Comparison of ENCODE assay signal across 14 cellular contexts in genomic region chr2:217880490-217880889, GRCh38.
DNase-seq lines count a peak whose midpoint lies in the region; ATAC-seq and TF ChIP-seq lines count a peak whose summit lies in the region.
"Had no signal": no experiment of that assay in that cellular context is flagged by ENCODE, and none has a peak within 500 bp of the region (broad histone marks: within the 10 kb centered on the region; RNA-seq: fewer than 3 reads in every experiment).

No MANE protein-coding gene starts in this region.

- H3K36me3 Mint-ChIP-seq in T-helper 17 cell (ENCODE audit: low read depth) (peaks cover 3% of the 10 kb centered on the region), neural progenitor cell (no peaks in the 10 kb centered on the region), type B pancreatic cell (peaks cover 29% of the 10 kb centered on the region)

- DNase-seq in T-helper 17 cell = no peak
- DNase-seq in epithelial cell of proximal tubule (ENCODE audit: low read depth) = no peak
- DNase-seq in neural progenitor cell (ENCODE audit: low spot score) = no peak
- no peak for DNase-seq in type B pancreatic cell (ENCODE audit: extremely low spot score, unreplicated experiment)
- no peak for DNase-seq in activated CD4-positive, CD25-positive, alpha-beta regulatory T cell treated with anti-CD3 and anti-CD28 coated beads, Interleukin-2, amount 50 U/mL, for 72 hours
- no peak for DNase-seq in nucleus accumbens (lab: John Stamatoyannopoulos, UW)
- no peak for DNase-seq in head of caudate nucleus
- DNase-seq: activated CD8-positive, alpha-beta T cell treated with anti-CD3 and anti-CD28 coated beads, Interleukin-2, amount 10 ng/mL, durations not matched to agents 7 days and 5 days; NCI-H1930; stimulated activated naive CD4-positive, alpha-beta T cell had no signal

- intact Hi-C loops in head of caudate nucleus (cut with DNase I) = no loop called here

- H3K4me3 ChIP-seq in epithelial cell of proximal tubule (ENCODE audit: low read depth, low read length) (no peak overlapping the region), neural progenitor cell (no peak overlapping the region)

- H3K27me3 Mint-ChIP-seq in T-helper 17 cell = peaks cover 39% of the 10 kb centered on the region
- peaks cover 11% of the 10 kb centered on the region for H3K27me3 Mint-ChIP-seq in neural progenitor cell (ENCODE audit: insufficient read depth, low read depth)
- no peaks in the 10 kb centered on the region for H3K27me3 Mint-ChIP-seq in type B pancreatic cell
- H3K27me3 Mint-ChIP-seq: dendritic cell treated with granulocyte-macrophage colony-stimulating factor and Interleukin-4, amounts not matched to agents 40 ng/mL and 50 ng/mL, for 4 days had no signal

- no peaks in the 10 kb centered on the region for H3K4me1 Mint-ChIP-seq in T-helper 17 cell
- H3K4me1 Mint-ChIP-seq in neural progenitor cell = peaks cover 24% of the 10 kb centered on the region
- peaks cover 13% of the 10 kb centered on the region for H3K4me1 Mint-ChIP-seq in type B pancreatic cell (ENCODE audit: unreplicated experiment)

- H3K27ac Mint-ChIP-seq in T-helper 17 cell (peak overlapping the region; percentile 39), neural progenitor cell (peak overlapping the region; percentile 22), type B pancreatic cell (peak overlapping the region; percentile 38)
- H3K27ac Mint-ChIP-seq: activated CD8-positive, alpha-beta T cell treated with anti-CD3 and anti-CD28 coated beads, Interleukin-2, amount 10 ng/mL, durations not matched to agents 7 days and 5 days; dendritic cell treated with granulocyte-macrophage colony-stimulating factor and Interleukin-4, amounts not matched to agents 40 ng/mL and 50 ng/mL, for 4 days had no signal

- H3K9ac ChIP-seq in neural progenitor cell = no peak overlapping the region

- H3K4me2 ChIP-seq in neural progenitor cell = peak overlapping the region; percentile 53

- no peaks in the 10 kb centered on the region for H3K9me3 Mint-ChIP-seq in neural progenitor cell
- no peaks in the 10 kb centered on the region for H3K9me3 Mint-ChIP-seq in type B pancreatic cell
- H3K9me3 Mint-ChIP-seq: dendritic cell treated with granulocyte-macrophage colony-stimulating factor and Interleukin-4, amounts not matched to agents 40 ng/mL and 50 ng/mL, for 4 days; neural crest cell had no signal

- peak; percentile 11 for TF ChIP-seq CTCF in epithelial cell of proximal tubule (conservative IDR thresholded peaks at IDR 0.05; ENCODE audit: low read depth, low read length)
- no peak for TF ChIP-seq CTCF in neural progenitor cell (IDR thresholded peaks at IDR 0.05)
- peak; percentile 42 for TF ChIP-seq CTCF in type B pancreatic cell (conservative IDR thresholded peaks at IDR 0.05)

- H3K4me3 Mint-ChIP-seq in T-helper 17 cell = no peak overlapping the region
- no peak overlapping the region for H3K4me3 Mint-ChIP-seq in neural progenitor cell
- H3K4me3 Mint-ChIP-seq in type B pancreatic cell = no peak overlapping the region
- H3K4me3 Mint-ChIP-seq: activated CD8-positive, alpha-beta T cell treated with anti-CD3 and anti-CD28 coated beads, Interleukin-2, amount 10 ng/mL, durations not matched to agents 7 days and 5 days; dendritic cell treated with granulocyte-macrophage colony-stimulating factor and Interleukin-4, amounts not matched to agents 40 ng/mL and 50 ng/mL, for 4 days; neural crest cell had no signal

- peaks cover 21% of the 10 kb centered on the region for H3K4me1 ChIP-seq in neural progenitor cell

- H3K79me2 ChIP-seq in neural progenitor cell (ENCODE audit: low read depth) = no peaks in the 10 kb centered on the region

- no peaks in the 10 kb centered on the region for H3F3A ChIP-seq in neural progenitor cell (ENCODE audit: low read depth)

- H3K27ac ChIP-seq in neural progenitor cell = no peak overlapping the region
- H3K27ac ChIP-seq: VCaP had no signal

- H3K27me3 ChIP-seq in neural progenitor cell = peaks cover 9% of the 10 kb centered on the region

- no peaks in the 10 kb centered on the region for H3K36me3 ChIP-seq in neural progenitor cell

- no peak overlapping the region for H2AFZ ChIP-seq in neural progenitor cell (replicated peaks)

- peaks cover 9% of the 10 kb centered on the region for H4K20me1 ChIP-seq in neural progenitor cell (ENCODE audit: low read depth)

- H3K9me3 ChIP-seq in T-helper 17 cell (ENCODE audit: control insufficient read depth, low read length, poor library complexity, severe bottlenecking) (no peaks in the 10 kb centered on the region), neural progenitor cell (ENCODE audit: low read depth) (no peaks in the 10 kb centered on the region)

- no peak for ATAC-seq in T-helper 17 cell
- ATAC-seq: activated CD8-positive, alpha-beta T cell treated with anti-CD3 and anti-CD28 coated beads, Interleukin-2, amount 10 ng/mL, durations not matched to agents 7 days and 5 days; HepG2 had no signal
